In genomic region chr17:50531428-50532025, GRCh38 we compare ENCODE assay signal across 30 cellular contexts. TPM values are rescaled to one million over a fixed set of nuclear protein-coding genes. Genes with fewer than 3 reads are reported as not detected.
DNase-seq lines count a peak whose midpoint lies in the region; ATAC-seq and TF ChIP-seq lines count a peak whose summit lies in the region.
"Had no signal": no experiment of that assay in that cellular context is flagged by ENCODE, and none has a peak within 500 bp of the region (broad histone marks: within the 10 kb centered on the region; RNA-seq: fewer than 3 reads in every experiment).

No MANE protein-coding gene starts in this region.

- peak overlapping the region; percentile 80 for H3K27ac Mint-ChIP-seq in Caco-2 (ENCODE audit: unreplicated experiment)
- no peak overlapping the region for H3K27ac Mint-ChIP-seq in WTC11
- H3K27ac Mint-ChIP-seq: activated CD8-positive, alpha-beta T cell treated with anti-CD3 and anti-CD28 coated beads for 36 hours; activated naive CD8-positive, alpha-beta T cell treated with anti-CD3 and anti-CD28 coated beads, Interleukin-2, amount 10 ng/mL, durations not matched to agents 7 days and 5 days; CD14-positive monocyte; T-helper 17 cell had no signal

- no peak overlapping the region for H2AFZ ChIP-seq in HCT116 (ENCODE audit: low read depth, low read length, poor library complexity, severe bottlenecking)

- H3K9ac ChIP-seq in HCT116 (ENCODE audit: low read length): peak overlapping the region; percentile 78; the same call in 1 of the 2 replicates
- H3K9ac ChIP-seq in mucosa of stomach (ENCODE audit: low read length): peak overlapping the region; percentile 93

- no peaks in the 10 kb centered on the region for H3K9me3 Mint-ChIP-seq in Caco-2 (ENCODE audit: unreplicated experiment)
- H3K9me3 Mint-ChIP-seq in WTC11: no peaks in the 10 kb centered on the region
- H3K9me3 Mint-ChIP-seq: activated CD8-positive, alpha-beta T cell treated with anti-CD3 and anti-CD28 coated beads for 36 hours; activated naive CD8-positive, alpha-beta T cell treated with anti-CD3 and anti-CD28 coated beads, Interleukin-2, amount 10 ng/mL, durations not matched to agents 7 days and 5 days had no signal

- no peak overlapping the region for H3K4me3 ChIP-seq in Caco-2 (ENCODE audit: low read depth, low read length)
- no peak overlapping the region for H3K4me3 ChIP-seq in HCT116 (replicated peaks in 1 of 2; ENCODE audit: low read depth in 1 of 2, low read length in 2 of 2)
- no peak overlapping the region for H3K4me3 ChIP-seq in mucosa of stomach (ENCODE audit: low read length)
- H3K4me3 ChIP-seq: ascending aorta, HAP-1, psoas muscle, uterus had no signal

- H3K4me1 Mint-ChIP-seq in Caco-2 (ENCODE audit: low read depth, unreplicated experiment) (peaks cover 38% of the 10 kb centered on the region), WTC11 (peaks cover 39% of the 10 kb centered on the region)

- H3K27ac ChIP-seq in HCT116 (ENCODE audit: low read depth, low read length): no peak overlapping the region
- H3K27ac ChIP-seq: ascending aorta, psoas muscle, uterus had no signal

- H3K36me3 Mint-ChIP-seq in Caco-2 (ENCODE audit: insufficient read depth, unreplicated experiment): peaks cover 20% of the 10 kb centered on the region
- H3K36me3 Mint-ChIP-seq in WTC11: peaks cover 5% of the 10 kb centered on the region; the same call in 1 of the 2 replicates
- H3K36me3 Mint-ChIP-seq: activated naive CD8-positive, alpha-beta T cell treated with anti-CD3 and anti-CD28 coated beads, Interleukin-2, amount 10 ng/mL, durations not matched to agents 7 days and 5 days had no signal

- H3K9me2 ChIP-seq in HCT116 (ENCODE audit: insufficient read depth): no peaks in the 10 kb centered on the region

- no peak for TF ChIP-seq POLR2A in HCT116 (IDR thresholded peaks at IDR 0.05; ENCODE audit: borderline replicate concordance, extremely low read depth, insufficient read depth, insufficient read length)

- H3K79me2 ChIP-seq in HCT116 (ENCODE audit: insufficient read depth, low read length): no peaks in the 10 kb centered on the region; the same call in 1 of the 2 replicates

- POLR2A ChIA-PET in Caco-2 (lab: Charles Lee): interaction anchor here (0.7 to 2.2 kb wide), 2 partner anchors 11 to 188 kb away, joined by 3 to 20 read pairs; partner anchors contain the start of gene LUC7L3
- POLR2A ChIA-PET in HCT116 (lab: Charles Lee): interaction anchor here (1.3 kb wide), 1 partner anchor 11 kb away, joined by 3 read pairs; no protein-coding TSS in a partner anchor
- POLR2A ChIA-PET in WTC11 (lab: Charles Lee): interaction anchor here (0.8 to 3.0 kb wide), 2 partner anchors 9 to 11 kb away, joined by 3 to 8 read pairs; no protein-coding TSS in a partner anchor

- H3K9me3 ChIP-seq in Caco-2 (no peaks in the 10 kb centered on the region), HCT116 (ENCODE audit: control insufficient read depth in 1 of 2, insufficient read depth in 1 of 2, low read depth in 1 of 2, low read length in 2 of 2) (no peaks in the 10 kb centered on the region), mucosa of stomach (ENCODE audit: control insufficient read depth, low read length) (no peaks in the 10 kb centered on the region)
- H3K9me3 ChIP-seq: ascending aorta, HAP-1, heart left ventricle, psoas muscle, uterus had no signal

- H3K36me3 ChIP-seq in Caco-2 (ENCODE audit: control insufficient read depth, insufficient read depth, low read length): no peaks in the 10 kb centered on the region
- H3K36me3 ChIP-seq in HCT116 (ENCODE audit: control insufficient read depth in 1 of 2, insufficient read depth in 2 of 2, low read length in 2 of 2): no peaks in the 10 kb centered on the region; a peak in 1 of 4 replicates
- peaks cover 4% of the 10 kb centered on the region for H3K36me3 ChIP-seq in mucosa of stomach (ENCODE audit: control insufficient read depth, insufficient read depth, low read length)
- H3K36me3 ChIP-seq: ascending aorta, HAP-1, uterus had no signal

- no peak overlapping the region for H3K4me3 Mint-ChIP-seq in Caco-2 (ENCODE audit: unreplicated experiment)
- no peak overlapping the region for H3K4me3 Mint-ChIP-seq in WTC11
- H3K4me3 Mint-ChIP-seq: activated CD8-positive, alpha-beta T cell treated with anti-CD3 and anti-CD28 coated beads for 36 hours; activated naive CD8-positive, alpha-beta T cell treated with anti-CD3 and anti-CD28 coated beads, Interleukin-2, amount 10 ng/mL, durations not matched to agents 7 days and 5 days; T-helper 17 cell had no signal

- no peaks in the 10 kb centered on the region for H3K27me3 ChIP-seq in Caco-2 (replicated peaks; ENCODE audit: control insufficient read depth, insufficient read depth, low read length)
- no peaks in the 10 kb centered on the region for H3K27me3 ChIP-seq in HCT116 (ENCODE audit: insufficient read depth, low read length)
- H3K27me3 ChIP-seq in mucosa of stomach (ENCODE audit: control insufficient read depth, insufficient read depth, low read length): peaks cover 9% of the 10 kb centered on the region

- no peak for DNase-seq in Caco-2
- no peak for DNase-seq in HCT116 (ENCODE audit: low read depth, low spot score)
- DNase-seq in WTC11 (ENCODE audit: low spot score): no peak
- DNase-seq in activated naive CD4-positive, alpha-beta T cell treated with Interleukin-2 at 50 U/mL for 16 hours: no peak
- no peak for DNase-seq in GM20000 (ENCODE audit: low spot score)
- DNase-seq: activated CD8-positive, alpha-beta T cell treated with anti-CD3 and anti-CD28 coated beads for 36 hours; activated effector memory CD4-positive, alpha-beta T cell treated with anti-CD3 and anti-CD28 coated beads, Interleukin-2, amount 50 U/mL, for 16 hours; activated naive CD8-positive, alpha-beta T cell treated with anti-CD3 and anti-CD28 coated beads, Interleukin-2, amount 10 ng/mL, durations not matched to agents 7 days and 5 days; caudate nucleus; cortex of kidney; DMS 273 treated with DMSO at 0.1 percent for 48 hours; foreskin fibroblast; heart left ventricle; Karpas-422; left cardiac atrium; mammary epithelial cell; NCI-H69; psoas muscle; stimulated activated CD4-positive, alpha-beta T cell treated with anti-CD3 and anti-CD28 coated beads, Interleukin-4, amount 100 ng/mL, for 4 hours; stimulated activated naive CD4-positive, alpha-beta T cell; T-helper 17 cell; uterus had no signal

- RAD21 ChIA-PET in HCT116 (lab: Charles Lee; ENCODE audit: low non-redundant PET in 1 of 2, low total read pairs in 2 of 2, uncharacterized antibody in 2 of 2, unreplicated experiment in 2 of 2): interaction anchor here in 1 of 2 experiments (0.6 kb wide), 1 partner anchor 642 kb away, joined by 3 read pairs; no protein-coding TSS in a partner anchor

- no peak for TF ChIP-seq RAD21 in HCT116 (IDR thresholded peaks at IDR 0.05; ENCODE audit: low read depth)

- H3K4me1 ChIP-seq in Caco-2 (peaks cover 33% of the 10 kb centered on the region), HCT116 (ENCODE audit: control insufficient read depth in 1 of 2, insufficient read depth in 2 of 2, low read length in 2 of 2) (peaks cover 39 to 48% of the 10 kb centered on the region in 2 experiments), mucosa of stomach (ENCODE audit: control insufficient read depth, insufficient read depth, low read length) (peaks cover 37% of the 10 kb centered on the region)
- H3K4me1 ChIP-seq: HAP-1 had no signal

- BruUV-seq in Caco-2 (replicated peaks; lab: Mats Ljungman, UMichigan) (no TSS peak), HCT116 (replicated peaks; lab: Mats Ljungman, UMichigan) (no TSS peak)

- H3K27me3 Mint-ChIP-seq in Caco-2 (ENCODE audit: insufficient read depth, unreplicated experiment): no peaks in the 10 kb centered on the region
- peaks cover 26% of the 10 kb centered on the region for H3K27me3 Mint-ChIP-seq in WTC11 (ENCODE audit: low read depth)

- peak overlapping the region; percentile 99 for H3K4me2 ChIP-seq in HCT116 (ENCODE audit: low read length)

- CTCF ChIA-PET in Caco-2 (lab: Charles Lee): interaction anchor here (1.2 to 4.0 kb wide), 7 partner anchors 8 to 134 kb away, joined by 3 to 27 read pairs (median 3); partner anchors contain the start of gene LRRC59
- CTCF ChIA-PET in HCT116 (lab: Charles Lee): interaction anchor here (1.8 to 2.3 kb wide), 3 partner anchors 11 to 169 kb away, joined by 4 to 9 read pairs (median 6); no protein-coding TSS in a partner anchor
- CTCF ChIA-PET in WTC11 (lab: Charles Lee): interaction anchor here (1.4 to 3.7 kb wide), 5 partner anchors 11 to 95 kb away, joined by 6 to 24 read pairs (median 19); no protein-coding TSS in a partner anchor

- TF ChIP-seq CTCF in Caco-2 (IDR thresholded peaks at IDR 0.05; ENCODE audit: insufficient read depth in 1 of 2, low read depth in 1 of 2, low read length in 1 of 2, severe bottlenecking in 1 of 2, unreplicated experiment in 1 of 2) (no peak), HCT116 (IDR thresholded peaks at IDR 0.05 in 2 of 3, conservative IDR thresholded peaks at IDR 0.05 in 1 of 3; ENCODE audit: borderline replicate concordance in 1 of 3, insufficient read depth in 1 of 3, low read depth in 2 of 3, low read length in 2 of 3) (no peak), WTC11 (IDR thresholded peaks at IDR 0.05) (no peak), GM20000 (IDR thresholded peaks at IDR 0.05; ENCODE audit: extremely low read depth, missing control alignments) (no peak)

- ATAC-seq in HCT116 (no peak), WTC11 (no peak), GM21825 (IDR thresholded peaks at IDR 0.05; ENCODE audit: unreplicated experiment) (no peak), HG02885 (IDR thresholded peaks at IDR 0.05; ENCODE audit: poor library complexity, unreplicated experiment) (no peak)
- ATAC-seq: activated CD8-positive, alpha-beta T cell treated with anti-CD3 and anti-CD28 coated beads for 36 hours; esophagus mucosa; heart left ventricle; T-helper 17 cell had no signal

- no peaks in the 10 kb centered on the region for H4K20me1 ChIP-seq in HCT116 (ENCODE audit: insufficient read depth)

- intact Hi-C loops in Caco-2 (cut with micrococcal nuclease; ENCODE audit: unreplicated experiment): loop anchor here (1.0 to 2.0 kb wide), 2 partner anchors 11 to 49 kb away; no protein-coding TSS in a partner anchor
- intact Hi-C loops in HCT116 (cut with micrococcal nuclease): no loop called here

RNA-seq across cellular contexts. Expression of gene EPN3, which starts 1.0 kb away (rescaled TPM):
- 49.4 and 53.2 TPM in 2 replicates for total RNA-seq in Caco-2 (2022)
- total RNA-seq in HCT116 (2021; ENCODE audit: unreplicated experiment): 17.8 TPM
- 11.6 and 12.0 TPM in 2 replicates for polyA plus RNA-seq in HCT116 (2012)
- 6.9 to 8.8 TPM (median 8.1 TPM) in 3 replicates for total RNA-seq in WTC11 (2021)
- total RNA-seq: activated CD8-positive, alpha-beta T cell treated with anti-CD3 and anti-CD28 coated beads for 36 hours; activated naive CD8-positive, alpha-beta T cell treated with anti-CD3 and anti-CD28 coated beads, Interleukin-2, amount 10 ng/mL, durations not matched to agents 7 days and 5 days; T-helper 17 cell; temporal lobe had no signal
- polyA plus RNA-seq: CD14-positive monocyte had no signal

RNA-seq across cellular contexts. Expression of gene SPATA20, which starts 15.4 kb away (rescaled TPM):
- total RNA-seq in Caco-2 (2022) (149 and 176 TPM in 2 replicates), HCT116 (2021; ENCODE audit: unreplicated experiment) (57.5 TPM), WTC11 (2021) (24.6 to 30.6 TPM (median 26.3 TPM) in 3 replicates)
- polyA plus RNA-seq in HCT116 (2012): 59.6 and 63.2 TPM in 2 replicates

RNA-seq across cellular contexts. Expression of gene MYCBPAP, which starts 23.3 kb away (rescaled TPM):
- 1.3 and 2.7 TPM in 2 replicates for total RNA-seq in Caco-2 (2022)
- not detected for total RNA-seq in HCT116 (2021; ENCODE audit: unreplicated experiment)
- 0.45 TPM in 1 of 2 replicates, not detected in the other for polyA plus RNA-seq in HCT116 (2012)
- 5.7 to 6.9 TPM (median 6.6 TPM) in 3 replicates for total RNA-seq in WTC11 (2021)
- polyA plus RNA-seq: CD14-positive monocyte had no signal

RNA-seq across cellular contexts. Expression of gene CACNA1G, which starts 29.0 kb away (rescaled TPM):
- total RNA-seq in Caco-2 (2022): 1.4 and 1.6 TPM in 2 replicates
- 3.4 TPM for total RNA-seq in HCT116 (2021; ENCODE audit: unreplicated experiment)
- 1.3 and 1.7 TPM in 2 replicates for polyA plus RNA-seq in HCT116 (2012)
- total RNA-seq in WTC11 (2021): 5.4 to 6.7 TPM (median 6.2 TPM) in 3 replicates
- polyA plus RNA-seq: CD14-positive monocyte had no signal

RNA-seq across cellular contexts. Expression of gene RSAD1, which starts 52.9 kb away (rescaled TPM):
- total RNA-seq in Caco-2 (2022) (85.3 and 93.9 TPM in 2 replicates), HCT116 (2021; ENCODE audit: unreplicated experiment) (82.7 TPM), WTC11 (2021) (35.1 to 41.5 TPM (median 40.5 TPM) in 3 replicates)
- polyA plus RNA-seq in HCT116 (2012): 50.4 and 56.4 TPM in 2 replicates
